22 cellular contexts compared by ENCODE assay signal in the genomic region with DNA sequence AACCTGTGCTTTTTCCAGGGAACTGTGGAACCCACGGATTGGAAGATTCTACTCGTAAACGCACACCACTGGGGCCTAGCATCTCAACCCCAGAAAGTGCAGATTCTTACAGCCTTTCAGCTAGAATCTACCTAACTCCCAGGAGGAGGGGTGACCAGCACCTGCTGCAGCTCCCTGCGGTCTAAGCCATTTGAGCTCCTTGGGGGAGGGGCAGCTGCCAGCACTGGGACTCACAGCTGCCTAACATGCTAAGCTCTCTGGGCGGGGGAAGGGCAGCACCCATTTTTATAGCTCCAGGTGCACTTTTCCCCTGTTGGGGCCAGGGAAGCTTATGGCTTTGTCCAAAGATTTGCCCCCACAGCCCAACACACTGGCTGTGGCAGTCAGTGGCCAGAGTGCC.
DNase-seq lines count a peak whose midpoint lies in the region; ATAC-seq and TF ChIP-seq lines count a peak whose summit lies in the region.
"Had no signal": no experiment of that assay in that cellular context is flagged by ENCODE, and none has a peak within 500 bp of the region (broad histone marks: within the 10 kb centered on the region; RNA-seq: fewer than 3 reads in every experiment).

No MANE protein-coding gene starts in this region.

- no peak overlapping the region for H3K27ac Mint-ChIP-seq in osteocyte (ENCODE audit: unreplicated experiment)
- H3K27ac Mint-ChIP-seq: activated CD8-positive, alpha-beta T cell treated with anti-CD3 and anti-CD28 coated beads, Interleukin-2, amount 10 ng/mL, durations not matched to agents 7 days and 5 days; CD8-positive, alpha-beta memory T cell; stimulated activated memory B cell treated with anti-CD40 and anti-IgM and Interleukin-4, amounts not matched to agents 10 μg/mL and 1 μg/mL and 100 μg/mL, for 72 hours had no signal

- no peaks in the 10 kb centered on the region for H3K27me3 Mint-ChIP-seq in osteocyte (ENCODE audit: unreplicated experiment)
- H3K27me3 Mint-ChIP-seq: CD8-positive, alpha-beta memory T cell; stimulated activated memory B cell treated with anti-CD40 and anti-IgM and Interleukin-4, amounts not matched to agents 10 μg/mL and 1 μg/mL and 100 μg/mL, for 72 hours had no signal

- no peak overlapping the region for H3K4me3 Mint-ChIP-seq in osteocyte (ENCODE audit: unreplicated experiment)
- H3K4me3 Mint-ChIP-seq: activated CD8-positive, alpha-beta T cell treated with anti-CD3 and anti-CD28 coated beads, Interleukin-2, amount 10 ng/mL, durations not matched to agents 7 days and 5 days; CD8-positive, alpha-beta memory T cell; stimulated activated memory B cell treated with anti-CD40 and anti-IgM and Interleukin-4, amounts not matched to agents 10 μg/mL and 1 μg/mL and 100 μg/mL, for 72 hours had no signal

- peaks cover 12% of the 10 kb centered on the region for H3K4me1 Mint-ChIP-seq in osteocyte (ENCODE audit: unreplicated experiment)
- H3K4me1 Mint-ChIP-seq: CD8-positive, alpha-beta memory T cell; stimulated activated memory B cell treated with anti-CD40 and anti-IgM and Interleukin-4, amounts not matched to agents 10 μg/mL and 1 μg/mL and 100 μg/mL, for 72 hours had no signal

- DNase-seq in NCI-H1417 (lab: John Stamatoyannopoulos, UW), result peak in 2 of 3 experiments; percentile 24 to 65
- no peak for DNase-seq in NCI-H1417 treated with DMSO at 0.1 percent for 48 hours (lab: John Stamatoyannopoulos, UW)
- peak; percentile 21 for DNase-seq in DMS53 treated with DMSO at 0.1 percent for 48 hours (lab: John Stamatoyannopoulos, UW; ENCODE audit: unreplicated experiment)
- peak; percentile 66 for DNase-seq in NCI-H69 (lab: John Stamatoyannopoulos, UW)
- DNase-seq in left kidney (ENCODE audit: low read depth, low spot score), result peak; percentile 13
- DNase-seq in T-helper 1 cell, result no peak
- no peak for DNase-seq in osteocyte (ENCODE audit: extremely low spot score, unreplicated experiment)
- DNase-seq: activated CD8-positive, alpha-beta T cell treated with anti-CD3 and anti-CD28 coated beads, Interleukin-2, amount 10 ng/mL, durations not matched to agents 7 days and 5 days; activated gamma-delta T cell treated with Interleukin-2 at 50 U/mL for 16 hours; activated T-cell treated with anti-CD3 and anti-CD28 coated beads for 4 hours; body of pancreas; CD8-positive, alpha-beta memory T cell; cerebellar nuclear complex; H7; head of caudate nucleus; mesenchymal stem cell; NCI-H2029 treated with DMSO at 0.1 percent for 48 hours; PC-3; retina; stimulated activated CD4-positive, alpha-beta T cell treated with anti-CD3 and anti-CD28 coated beads, Interleukin-4, amount 100 ng/mL, for 1 hour had no signal

- ATAC-seq in GM18505 (IDR thresholded peaks at IDR 0.05; ENCODE audit: unreplicated experiment), result no peak
- ATAC-seq: activated CD8-positive, alpha-beta T cell treated with anti-CD3 and anti-CD28 coated beads, Interleukin-2, amount 10 ng/mL, durations not matched to agents 7 days and 5 days; body of pancreas; PC-3; stimulated activated memory B cell treated with anti-CD40 and anti-IgM and Interleukin-4, amounts not matched to agents 10 μg/mL and 1 μg/mL and 100 μg/mL, for 72 hours had no signal

- no peak for TF ChIP-seq POLR2A in GM18505 (IDR thresholded peaks at IDR 0.05; ENCODE audit: borderline replicate concordance, extremely low read depth, insufficient read depth, insufficient read length)

- peaks cover 10% of the 10 kb centered on the region for H3K36me3 Mint-ChIP-seq in osteocyte (ENCODE audit: unreplicated experiment)
- H3K36me3 Mint-ChIP-seq: CD8-positive, alpha-beta memory T cell; stimulated activated memory B cell treated with anti-CD40 and anti-IgM and Interleukin-4, amounts not matched to agents 10 μg/mL and 1 μg/mL and 100 μg/mL, for 72 hours had no signal

- no peak for TF ChIP-seq CTCF in osteocyte (IDR thresholded peaks at IDR 0.05)

- H3K9me3 Mint-ChIP-seq in osteocyte (ENCODE audit: unreplicated experiment), result peaks cover 19% of the 10 kb centered on the region

Comparison
In these comparisons a context has a peak if more than half of its experiments do, and no peak if none do; other contexts are left out.
1. DNase-seq: peak in NCI-H1417 (2 of 3), DMS53 treated with DMSO at 0.1 percent for 48 hours (single experiment), NCI-H69 (single experiment) and left kidney (single experiment); none in NCI-H1417 treated with DMSO at 0.1 percent for 48 hours (single experiment), T-helper 1 cell (0 of 5) and osteocyte (single experiment).